ENCODE assay signal across 1 cellular context in genomic region chr7:47435889-47436312, GRCh38.
TF ChIP-seq lines count a peak whose summit lies in the region.

No MANE protein-coding gene starts in this region.

TF ChIP-seq in K562, 482 proteins besides CTCF, POLR2A, EP300 and RAD21 (continued from another document and continues in another):
- no peak for TF ChIP-seq ZNF407 (IDR thresholded peaks at IDR 0.05; ENCODE audit: low read depth)
- TF ChIP-seq ATF4 (CRISPR knock-in tag; IDR thresholded peaks at IDR 0.05) = peak; percentile 87
- no peak for TF ChIP-seq ZFPM2 (CRISPR knock-in tag; IDR thresholded peaks at IDR 0.05)
- TF ChIP-seq PHF21A (IDR thresholded peaks at IDR 0.05; ENCODE audit: borderline replicate concordance, low read depth) = no peak
- TF ChIP-seq DDX20 (tag; IDR thresholded peaks at IDR 0.05; ENCODE audit: low read depth) = no peak
- TF ChIP-seq XRCC3 (IDR thresholded peaks at IDR 0.05) = no peak
- no peak for TF ChIP-seq BCL6 (CRISPR knock-in tag; IDR thresholded peaks at IDR 0.05)
- TF ChIP-seq TFE3 (CRISPR knock-in tag; IDR thresholded peaks at IDR 0.05) = no peak
- TF ChIP-seq ZBTB12 (CRISPR knock-in tag; IDR thresholded peaks at IDR 0.05) = no peak
- TF ChIP-seq MLLT1 (IDR thresholded peaks at IDR 0.05) = no peak
- TF ChIP-seq SUPT5H (IDR thresholded peaks at IDR 0.05) = no peak
- TF ChIP-seq REST (CRISPR knock-in tag; IDR thresholded peaks at IDR 0.05; ENCODE audit: low read depth) = no peak
- no peak for TF ChIP-seq SIN3A (IDR thresholded peaks at IDR 0.05; ENCODE audit: borderline replicate concordance in 2 of 2, control insufficient read depth in 1 of 2, low read depth in 2 of 2, low read length in 2 of 2)
- TF ChIP-seq NCOR1 (IDR thresholded peaks at IDR 0.05) = no peak
- TF ChIP-seq SNAPC5 (CRISPR knock-in tag; IDR thresholded peaks at IDR 0.05) = no peak
- TF ChIP-seq MAX (CRISPR knock-in tag; IDR thresholded peaks at IDR 0.05) = no peak
- 0 out of 4 replicates have a peak, but pooled peaks of 1 of the 2 experiments have one; percentile 18 for TF ChIP-seq RCOR1 (IDR thresholded peaks at IDR 0.05; ENCODE audit: borderline replicate concordance in 1 of 2, low read depth in 2 of 2, low read length in 2 of 2)
- TF ChIP-seq DNMT1 (IDR thresholded peaks at IDR 0.05) = no peak
- no peak for TF ChIP-seq FUS (optimal IDR thresholded peaks at IDR 0.05; ENCODE audit: low read depth, low read length)
- TF ChIP-seq IRF1 (CRISPR knock-in tag; IDR thresholded peaks at IDR 0.05; ENCODE audit: borderline replicate concordance) = no peak
- no peak for TF ChIP-seq GTF2B (IDR thresholded peaks at IDR 0.05; ENCODE audit: extremely low read depth, insufficient read length)
- TF ChIP-seq ZNF174 (CRISPR knock-in tag; IDR thresholded peaks at IDR 0.05) = no peak
- peak; percentile 91 for TF ChIP-seq ZNF79 (CRISPR knock-in tag; IDR thresholded peaks at IDR 0.05; ENCODE audit: low read depth)
- TF ChIP-seq NFE2 (IDR thresholded peaks at IDR 0.05; ENCODE audit: low read depth) = no peak
- no peak for TF ChIP-seq ZNF197 (CRISPR knock-in tag; IDR thresholded peaks at IDR 0.05; ENCODE audit: low read depth)
- TF ChIP-seq PBX2 (CRISPR knock-in tag; IDR thresholded peaks at IDR 0.05; ENCODE audit: low read depth) = no peak
- TF ChIP-seq PBX2 (tag; conservative IDR thresholded peaks at IDR 0.05; ENCODE audit: low read depth) = peak; percentile 29; the same call in 1 of the 2 replicates
- TF ChIP-seq TAF7 (tag; IDR thresholded peaks at IDR 0.05) = no peak
- no peak for TF ChIP-seq MCM7 (IDR thresholded peaks at IDR 0.05)
- no peak for TF ChIP-seq RBM34 (IDR thresholded peaks at IDR 0.05; ENCODE audit: borderline replicate concordance, insufficient read depth, low read length)
- no peak for TF ChIP-seq ELK1 (CRISPR knock-in tag; IDR thresholded peaks at IDR 0.05)
- no peak for TF ChIP-seq CREB1 (IDR thresholded peaks at IDR 0.05)
- TF ChIP-seq CREB1 (CRISPR knock-in tag; IDR thresholded peaks at IDR 0.05) = no peak
